Comparison of ENCODE assay signal across 12 cellular contexts in genomic region chr12:57395121-57395520, GRCh38. TPM values are rescaled to one million over a fixed set of nuclear protein-coding genes. Genes with fewer than 3 reads are reported as not detected.
"Had no signal": no experiment of that assay in that cellular context is flagged by ENCODE, and none has a peak within 500 bp of the region (broad histone marks: within the 10 kb centered on the region; RNA-seq: fewer than 3 reads in every experiment).

No MANE protein-coding gene starts in this region.

- H2AFZ ChIP-seq: GM23248, GM23338 had no signal

- H3K4me2 ChIP-seq: GM23338 had no signal

- H3K9ac ChIP-seq: GM23248 had no signal

- H3K9me3 ChIP-seq: HAP-1 had no signal

- H3K27ac ChIP-seq: GM23248 had no signal

- FAIRE-seq: H1, H54 had no signal

- DNase-seq: GM23248, GOT3, H7, H9, HCEC 1CT, HFFc6 had no signal

- H3K4me3 ChIP-seq: GM23248, GM23338, HAP-1 had no signal

- ATAC-seq: GM23338, HCT116 had no signal

RNA-seq across cellular contexts. Expression of gene INHBC, which starts 39.5 kb away (rescaled TPM):
- total RNA-seq: GM23248, GM23338, H1, H4, H7, H9, HFFc6 had no signal
- polyA plus RNA-seq: GM23248 had no signal
